Comparison of ENCODE assay signal across 6 cellular contexts in the genomic region with DNA sequence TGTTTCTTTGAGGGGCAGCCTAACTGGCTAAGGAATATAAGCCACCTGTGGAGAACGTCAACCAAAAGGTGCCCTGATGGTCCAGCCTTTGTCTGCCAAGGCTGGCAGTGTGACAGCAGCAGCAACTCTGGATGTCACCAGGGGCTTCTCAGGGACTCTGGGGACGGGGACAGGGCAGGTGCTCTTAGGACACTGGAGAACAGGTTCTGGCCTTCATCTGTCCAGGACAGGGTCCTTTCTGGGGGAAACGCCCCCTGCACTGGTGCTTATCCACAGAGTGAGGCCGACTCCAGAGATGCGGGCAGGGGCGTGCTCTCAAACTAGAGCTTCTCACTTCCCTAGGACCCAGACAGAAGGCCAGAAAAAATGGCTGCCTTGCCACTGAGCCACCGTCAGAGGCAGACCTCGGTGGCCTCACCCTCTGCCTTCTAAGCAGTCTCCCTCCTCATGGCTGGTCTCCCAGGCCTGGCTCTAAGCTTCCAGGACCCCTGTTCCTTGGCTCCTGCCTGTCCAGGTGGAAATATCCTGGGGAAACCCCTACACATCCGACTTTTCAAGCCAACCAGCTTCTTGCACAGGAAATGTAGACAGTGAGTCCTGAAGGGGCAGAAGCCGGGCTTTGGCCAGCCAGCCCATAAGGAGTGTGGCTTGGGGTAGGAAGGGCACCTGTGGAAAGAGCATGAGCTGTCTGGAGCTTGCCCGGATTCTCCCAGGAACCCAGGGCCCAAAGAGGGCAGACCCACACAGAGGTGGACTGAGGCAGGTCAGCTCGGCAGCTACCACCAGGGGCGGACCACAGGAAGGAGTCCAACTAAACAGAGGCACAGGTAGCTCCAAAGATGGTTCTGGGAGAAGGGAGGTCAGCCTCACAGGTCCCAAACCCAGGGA.
"Had no signal": no experiment of that assay in that cellular context is flagged by ENCODE, and none has a peak within 500 bp of the region (broad histone marks: within the 10 kb centered on the region; RNA-seq: fewer than 3 reads in every experiment).

No MANE protein-coding gene starts in this region.

- H3K9me3 Mint-ChIP-seq: GM23338, H9, HFFc6 had no signal

- H3K4me2 ChIP-seq: GM23338 had no signal

- H2AFZ ChIP-seq: GM23338 had no signal

- ATAC-seq: GM23338, K562 had no signal

- H3K4me3 ChIP-seq: GM23338, K562 had no signal

- H3K27ac Mint-ChIP-seq: GM23338, HFFc6 had no signal

- DNase-seq: H9, HCEC 1CT, HFFc6, IMR-90 had no signal

- H3K4me3 Mint-ChIP-seq: GM23338, H9, HFFc6 had no signal
